ENCODE assay signal across 1 cellular context in genomic region chr11:93783767-93784151, GRCh38.
TF ChIP-seq lines count a peak whose summit lies in the region.

No MANE protein-coding gene starts in this region.

TF ChIP-seq in K562, 482 proteins besides CTCF, POLR2A, EP300 and RAD21 (continued from another document):
- 0 out of 2 replicates have a peak, but pooled peaks have one; percentile 22 for TF ChIP-seq SOX6 (IDR thresholded peaks at IDR 0.05)
